In genomic region chr4:2257361-2258001, GRCh38 we compare ENCODE assay signal across 12 cellular contexts. TPM values are rescaled to one million over a fixed set of nuclear protein-coding genes. Genes with fewer than 3 reads are reported as not detected.
DNase-seq lines count a peak whose midpoint lies in the region; ATAC-seq, FAIRE-seq and TF ChIP-seq lines count a peak whose summit lies in the region.
"Had no signal": no experiment of that assay in that cellular context is flagged by ENCODE, and none has a peak within 500 bp of the region (broad histone marks: within the 10 kb centered on the region; RNA-seq: fewer than 3 reads in every experiment).

No MANE protein-coding gene starts in this region.

- H3K4me1 Mint-ChIP-seq in activated naive CD8-positive, alpha-beta T cell treated with anti-CD3 and anti-CD28 coated beads, Interleukin-2, amount 10 ng/mL, durations not matched to agents 7 days and 5 days: no peaks in the 10 kb centered on the region
- no peaks in the 10 kb centered on the region for H3K4me1 Mint-ChIP-seq in Calu3 (ENCODE audit: low read depth, unreplicated experiment)
- H3K4me1 Mint-ChIP-seq in effector memory CD8-positive, alpha-beta T cell (ENCODE audit: low read depth in 2 of 2): peaks cover 16 to 17% of the 10 kb centered on the region in 2 donors

- no peaks in the 10 kb centered on the region for H3K27me3 Mint-ChIP-seq in activated naive CD8-positive, alpha-beta T cell treated with anti-CD3 and anti-CD28 coated beads, Interleukin-2, amount 10 ng/mL, durations not matched to agents 7 days and 5 days
- H3K27me3 Mint-ChIP-seq in Calu3 (ENCODE audit: unreplicated experiment): no peaks in the 10 kb centered on the region
- H3K27me3 Mint-ChIP-seq in effector memory CD8-positive, alpha-beta T cell: no peaks in the 10 kb centered on the region

- peak overlapping the region; percentile 46 to 51 for H3K9ac ChIP-seq in kidney (ENCODE audit: low read length in 2 of 2)
- peak overlapping the region; percentile 53 for H3K9ac ChIP-seq in skeletal muscle satellite cell (ENCODE audit: low read depth, low read length)

- BruUV-seq in Calu3 (replicated peaks; lab: Mats Ljungman, UMichigan) (no TSS peak), A673 (replicated peaks; lab: Mats Ljungman, UMichigan) (no TSS peak)

- peaks cover 6 to 10% of the 10 kb centered on the region in 2 donors for H3K36me3 ChIP-seq in kidney (ENCODE audit: control insufficient read depth in 1 of 2, insufficient read depth in 2 of 2, low read length in 2 of 2)
- peaks cover 63% of the 10 kb centered on the region for H3K36me3 ChIP-seq in skeletal muscle satellite cell (ENCODE audit: insufficient read depth, low read length)
- no peaks in the 10 kb centered on the region for H3K36me3 ChIP-seq in A673 (ENCODE audit: insufficient read depth, low read length, poor library complexity, severe bottlenecking)

- CTCF ChIA-PET in Calu3 (lab: Charles Lee): no interaction called here
- CTCF ChIA-PET in A673 (lab: Charles Lee): no interaction called here

- H3K27ac ChIP-seq in kidney (ENCODE audit: low read depth in 2 of 2, low read length in 2 of 2): peak overlapping the region; percentile 87 to 90
- no peak overlapping the region for H3K27ac ChIP-seq in A673 (ENCODE audit: low read depth, low read length, poor library complexity, severe bottlenecking)

- no peaks in the 10 kb centered on the region for H3K36me3 Mint-ChIP-seq in activated naive CD8-positive, alpha-beta T cell treated with anti-CD3 and anti-CD28 coated beads, Interleukin-2, amount 10 ng/mL, durations not matched to agents 7 days and 5 days
- peaks cover 9% of the 10 kb centered on the region for H3K36me3 Mint-ChIP-seq in Calu3 (ENCODE audit: insufficient read depth, unreplicated experiment)
- peaks cover 89% of the 10 kb centered on the region for H3K36me3 Mint-ChIP-seq in effector memory CD8-positive, alpha-beta T cell (ENCODE audit: insufficient read depth)

- H3K27ac Mint-ChIP-seq in activated naive CD8-positive, alpha-beta T cell treated with anti-CD3 and anti-CD28 coated beads, Interleukin-2, amount 10 ng/mL, durations not matched to agents 7 days and 5 days: no peak overlapping the region
- no peak overlapping the region for H3K27ac Mint-ChIP-seq in Calu3 (ENCODE audit: unreplicated experiment)
- peak overlapping the region in 1 of 2 donors; percentile 93 for H3K27ac Mint-ChIP-seq in effector memory CD8-positive, alpha-beta T cell

- H3K9me3 ChIP-seq in kidney (ENCODE audit: control insufficient read depth in 1 of 2, low read length in 2 of 2): no peaks in the 10 kb centered on the region
- H3K9me3 ChIP-seq in skeletal muscle satellite cell (replicated peaks; ENCODE audit: low read length): no peaks in the 10 kb centered on the region
- H3K9me3 ChIP-seq in A673 (ENCODE audit: low read depth, low read length, poor library complexity, severe bottlenecking): no peaks in the 10 kb centered on the region

- no peaks in the 10 kb centered on the region for H3K9me3 Mint-ChIP-seq in activated naive CD8-positive, alpha-beta T cell treated with anti-CD3 and anti-CD28 coated beads, Interleukin-2, amount 10 ng/mL, durations not matched to agents 7 days and 5 days
- H3K9me3 Mint-ChIP-seq in Calu3 (ENCODE audit: low read depth, unreplicated experiment): no peaks in the 10 kb centered on the region
- no peaks in the 10 kb centered on the region for H3K9me3 Mint-ChIP-seq in effector memory CD8-positive, alpha-beta T cell

- H3K4me3 ChIP-seq in kidney (ENCODE audit: low read length in 2 of 2): no peak overlapping the region
- H3K4me3 ChIP-seq in skeletal muscle satellite cell (ENCODE audit: low read length): peak overlapping the region; percentile 55
- H3K4me3 ChIP-seq in A673 (ENCODE audit: low read depth, low read length, poor library complexity, severe bottlenecking): no peak overlapping the region
- H3K4me3 ChIP-seq: K562 had no signal

- POLR2A ChIA-PET in activated naive CD8-positive, alpha-beta T cell treated with anti-CD3 and anti-CD28 coated beads, Interleukin-2, amount 10 ng/mL, durations not matched to agents 7 days and 5 days (lab: Charles Lee): interaction anchor here (1.5 to 1.6 kb wide), 2 partner anchors 15 to 33 kb away, joined by 3 to 5 read pairs; partner anchors contain the start of genes HAUS3 and POLN
- POLR2A ChIA-PET in A673 (lab: Charles Lee; ENCODE audit: low non-redundant PET): no interaction called here

- peaks cover 18 to 60% of the 10 kb centered on the region in 2 donors for H3K4me1 ChIP-seq in kidney (ENCODE audit: control insufficient read depth in 1 of 2, insufficient read depth in 1 of 2, low read depth in 1 of 2, low read length in 2 of 2)
- peaks cover 57% of the 10 kb centered on the region for H3K4me1 ChIP-seq in skeletal muscle satellite cell (ENCODE audit: control insufficient read depth, insufficient read depth, low read length)
- peaks cover 20% of the 10 kb centered on the region for H3K4me1 ChIP-seq in A673 (ENCODE audit: insufficient read depth, low read length, poor library complexity, severe bottlenecking)

- intact Hi-C loops in kidney (cut with DNase I) (no loop called here), Calu3 (cut with micrococcal nuclease; ENCODE audit: unreplicated experiment) (no loop called here), A673 (cut with micrococcal nuclease; ENCODE audit: unreplicated experiment) (no loop called here)

- peak overlapping the region; percentile 76 for H3K4me2 ChIP-seq in skeletal muscle satellite cell (ENCODE audit: low read length)

- FAIRE-seq in D721Med (lab: Jason Lieb, UNC) (no peak), kidney (lab: Jason Lieb, UNC) (no peak)
- FAIRE-seq: K562 had no signal

- no peak overlapping the region for H3K4me3 Mint-ChIP-seq in activated naive CD8-positive, alpha-beta T cell treated with anti-CD3 and anti-CD28 coated beads, Interleukin-2, amount 10 ng/mL, durations not matched to agents 7 days and 5 days
- H3K4me3 Mint-ChIP-seq in Calu3 (ENCODE audit: low read depth, unreplicated experiment): no peak overlapping the region
- peak overlapping the region in 1 of 2 donors; percentile 53 for H3K4me3 Mint-ChIP-seq in effector memory CD8-positive, alpha-beta T cell

- no peaks in the 10 kb centered on the region for H3K27me3 ChIP-seq in skeletal muscle satellite cell (ENCODE audit: control insufficient read depth, insufficient read depth, low read length)
- no peaks in the 10 kb centered on the region for H3K27me3 ChIP-seq in A673 (replicated peaks; ENCODE audit: insufficient read depth, low read depth, low read length, poor library complexity)

- peak; percentile 0 for DNase-seq in D721Med (ENCODE audit: insufficient read length, low spot score)
- peak; percentile 28 for DNase-seq in activated naive CD8-positive, alpha-beta T cell treated with anti-CD3 and anti-CD28 coated beads, Interleukin-2, amount 10 ng/mL, durations not matched to agents 7 days and 5 days
- peak; percentile 72 for DNase-seq in kidney
- no peak for DNase-seq in Calu3
- no peak for DNase-seq in A673 (ENCODE audit: low spot score)
- no peak for DNase-seq in effector memory CD8-positive, alpha-beta T cell
- DNase-seq in occipital lobe (lab: John Stamatoyannopoulos, UW): no peak
- DNase-seq: hippocampal formation, NCI-H524 treated with DMSO at 0.1 percent for 48 hours, T1000 had no signal

- no peak for ATAC-seq in activated naive CD8-positive, alpha-beta T cell treated with anti-CD3 and anti-CD28 coated beads, Interleukin-2, amount 10 ng/mL, durations not matched to agents 7 days and 5 days (ENCODE audit: low read depth)
- no peak for ATAC-seq in effector memory CD8-positive, alpha-beta T cell (replicated peaks)
- ATAC-seq: K562 had no signal

- TF ChIP-seq CTCF in D721Med (IDR thresholded peaks at IDR 0.05; ENCODE audit: insufficient read depth, missing control alignments): no peak
- TF ChIP-seq CTCF in kidney (IDR thresholded peaks at IDR 0.05; ENCODE audit: borderline replicate concordance, extremely low read depth, insufficient read depth): no peak
- TF ChIP-seq CTCF in Calu3 (IDR thresholded peaks at IDR 0.05; ENCODE audit: unreplicated experiment): no peak
- TF ChIP-seq CTCF in A673 (conservative IDR thresholded peaks at IDR 0.05; ENCODE audit: low read depth, low read length): no peak

RNA-seq across cellular contexts. Expression of gene MXD4, which starts 4.4 kb away (rescaled TPM):
- total RNA-seq in activated naive CD8-positive, alpha-beta T cell treated with anti-CD3 and anti-CD28 coated beads, Interleukin-2, amount 10 ng/mL, durations not matched to agents 7 days and 5 days: 10 to 100 TPM; 26.2 to 33.2 TPM
- total RNA-seq in kidney (84.8 TPM), Calu3 (2022) (12.8 and 15.0 TPM in 2 replicates), A673 (2021) (9.1 and 12.7 TPM in 2 replicates), occipital lobe (19.7 TPM)
- 49.8 TPM for polyA plus RNA-seq in kidney (ENCODE audit: insufficient read depth, low read depth, low replicate concordance)
- 38.9 and 43.9 TPM in 2 replicates for total RNA-seq in skeletal muscle satellite cell (2012; rRNA removed)

RNA-seq across cellular contexts. Expression of gene HAUS3, which starts 15.6 kb away (rescaled TPM):
- 10 to 100 TPM; 28.5 to 28.7 TPM for total RNA-seq in activated naive CD8-positive, alpha-beta T cell treated with anti-CD3 and anti-CD28 coated beads, Interleukin-2, amount 10 ng/mL, durations not matched to agents 7 days and 5 days
- total RNA-seq in kidney: 12.1 TPM
- 4.1 TPM for polyA plus RNA-seq in kidney (ENCODE audit: insufficient read depth, low read depth, low replicate concordance)
- 10.9 and 14.0 TPM in 2 replicates for total RNA-seq in skeletal muscle satellite cell (2012; rRNA removed)
- total RNA-seq in Calu3 (2022): 12.9 and 13.4 TPM in 2 replicates
- total RNA-seq in A673 (2021): 25.6 and 27.7 TPM in 2 replicates
- 37.4 TPM for total RNA-seq in occipital lobe

RNA-seq across cellular contexts. Expression of gene POLN, which starts 15.6 kb away (rescaled TPM):
- 1 to 10 TPM; 2.4 to 3.2 TPM for total RNA-seq in activated naive CD8-positive, alpha-beta T cell treated with anti-CD3 and anti-CD28 coated beads, Interleukin-2, amount 10 ng/mL, durations not matched to agents 7 days and 5 days
- 3.8 TPM for total RNA-seq in kidney
- 1.3 TPM for polyA plus RNA-seq in kidney (ENCODE audit: insufficient read depth, low read depth, low replicate concordance)
- total RNA-seq in skeletal muscle satellite cell (2012; rRNA removed): 2.0 and 2.8 TPM in 2 replicates
- 4.1 and 5.2 TPM in 2 replicates for total RNA-seq in Calu3 (2022)
- total RNA-seq in A673 (2021): 2.5 and 4.0 TPM in 2 replicates
- 7.8 TPM for total RNA-seq in occipital lobe

Comparison
In these comparisons a context has a peak if more than half of its experiments do, and no peak if none do; other contexts are left out.
1. DNase-seq: peak in D721Med (single experiment), activated naive CD8-positive, alpha-beta T cell treated with anti-CD3 and anti-CD28 coated beads, Interleukin-2, amount 10 ng/mL, durations not matched to agents 7 days and 5 days (single experiment) and kidney (single experiment); none in Calu3 (single experiment), A673 (single experiment), effector memory CD8-positive, alpha-beta T cell (0 of 3) and occipital lobe (single experiment).